ENCODE assay signal across 8 cellular contexts in genomic region chr7:36784991-36785940, GRCh38.
A peak's percentile ranks its signal among the peaks of the same experiment; 100 is the strongest.
DNase-seq lines count a peak whose midpoint lies in the region; ATAC-seq and TF ChIP-seq lines count a peak whose summit lies in the region.

No MANE protein-coding gene starts in this region.

- 38 to 54% methylated on average over 13 of the region's 13 CpGs for WGBS in esophagus squamous epithelium, 2 donors

- no peak for TF ChIP-seq CTCF in esophagus squamous epithelium (IDR thresholded peaks at IDR 0.05)

- H3K36me3 ChIP-seq in esophagus squamous epithelium: no peaks in the 10 kb centered on the region

- peak; percentile 96 for ATAC-seq in GM19463 (IDR thresholded peaks at IDR 0.05; ENCODE audit: unreplicated experiment)
- ATAC-seq in HG03520 (IDR thresholded peaks at IDR 0.05; ENCODE audit: unreplicated experiment): peak; percentile 94

- no peaks in the 10 kb centered on the region for H3K9me3 ChIP-seq in esophagus squamous epithelium

- no peaks in the 10 kb centered on the region for H3K27me3 ChIP-seq in esophagus squamous epithelium

- DNase-seq in AML-193 (lab: John Stamatoyannopoulos, UW): peak; percentile 84 to 85
- DNase-seq in activated CD4-positive, alpha-beta T cell treated with anti-CD3 and anti-CD28 coated beads, Interleukin-2, amount 50 U/mL, for 48 hours: peak; percentile 42 to 56
- DNase-seq in esophagus squamous epithelium (lab: John Stamatoyannopoulos, UW): no peak
- DNase-seq in stimulated activated CD4-positive, alpha-beta T cell treated with anti-CD3 and anti-CD28 coated beads, Interleukin-2, amount 100 ng/mL, for 4 hours (ENCODE audit: low read depth): peak; percentile 22
- DNase-seq in NCI-H1930 (lab: John Stamatoyannopoulos, UW): no peak
- DNase-seq in retina: no peak

- peaks cover 10 to 22% (median 11%) of the 10 kb centered on the region in 3 donors for H3K4me1 ChIP-seq in esophagus squamous epithelium

- no peak for TF ChIP-seq POLR2A in esophagus squamous epithelium (IDR thresholded peaks at IDR 0.05)

- intact Hi-C loops in esophagus squamous epithelium (cut with DNase I): no loop called here

- H3K27ac ChIP-seq in esophagus squamous epithelium: peak overlapping the region; percentile 43 to 82 (median 72)

- no peak overlapping the region for H3K4me3 ChIP-seq in esophagus squamous epithelium

Comparison
In these comparisons a context has a peak if more than half of its experiments do, and no peak if none do; other contexts are left out.
1. DNase-seq: peak in AML-193 (2 of 2), activated CD4-positive, alpha-beta T cell treated with anti-CD3 and anti-CD28 coated beads, Interleukin-2, amount 50 U/mL, for 48 hours (2 of 2) and stimulated activated CD4-positive, alpha-beta T cell treated with anti-CD3 and anti-CD28 coated beads, Interleukin-2, amount 100 ng/mL, for 4 hours (single experiment); none in esophagus squamous epithelium (single experiment), NCI-H1930 (0 of 2) and retina (single experiment).